ENCODE assay signal across 15 cellular contexts in genomic region chr15:91471410-91471993, GRCh38.
DNase-seq lines count a peak whose midpoint lies in the region; ATAC-seq and TF ChIP-seq lines count a peak whose summit lies in the region.
"Had no signal": no experiment of that assay in that cellular context is flagged by ENCODE, and none has a peak within 500 bp of the region (broad histone marks: within the 10 kb centered on the region; RNA-seq: fewer than 3 reads in every experiment).

No MANE protein-coding gene starts in this region.

- H3K9me3 Mint-ChIP-seq in T-helper 2 cell treated with Interferon-gamma antibody and Interleukin-4, amounts not matched to agents 5 μg/mL and 100 μg/mL, for 36 hours, result no peaks in the 10 kb centered on the region
- H3K9me3 Mint-ChIP-seq: HFFc6, mesothelial cell of epicardium had no signal

- H3K9ac ChIP-seq in fibroblast of lung (ENCODE audit: insufficient read depth, low read length), result no peak overlapping the region

- no peak overlapping the region for H3K4me3 ChIP-seq in fibroblast of lung (replicated peaks in 1 of 4; ENCODE audit: control extremely low read depth in 1 of 4, insufficient read depth in 1 of 4, low read depth in 3 of 4, low read length in 4 of 4)
- H3K4me3 ChIP-seq: ovary, smooth muscle cell had no signal

- H3K79me2 ChIP-seq in fibroblast of lung (ENCODE audit: control insufficient read depth, insufficient read depth, low read length), result no peaks in the 10 kb centered on the region

- no peak for TF ChIP-seq CTCF in fibroblast of lung (conservative IDR thresholded peaks at IDR 0.05 in 1 of 2, IDR thresholded peaks at IDR 0.05 in 1 of 2; ENCODE audit: low read depth in 1 of 2, low read length in 2 of 2)

- DNase-seq in A172 (ENCODE audit: low spot score) (peak; percentile 29), Daoy (ENCODE audit: low read depth) (peak; percentile 62), fibroblast of lung (ENCODE audit: low read depth in 2 of 2) (peak; percentile 92 to 94), NCI-H345 treated with DMSO at 0.1 percent for 48 hours (lab: John Stamatoyannopoulos, UW; ENCODE audit: unreplicated experiment) (no peak)
- no peak for DNase-seq in T-helper 2 cell treated with Interferon-gamma antibody and Interleukin-4, amounts not matched to agents 5 μg/mL and 100 μg/mL, for 36 hours (ENCODE audit: low spot score)
- DNase-seq in stimulated activated CD4-positive, alpha-beta T cell treated with anti-CD3 and anti-CD28 coated beads, Interleukin-4, amount 100 ng/mL, for 24 hours, result no peak
- no peak for DNase-seq in activated effector memory CD4-positive, alpha-beta T cell treated with anti-CD3 and anti-CD28 coated beads, Interleukin-2, amount 50 U/mL, for 16 hours
- DNase-seq: AML-193, HFFc6, NCI-H2029, ovary had no signal

- H3K27me3 ChIP-seq in fibroblast of lung (ENCODE audit: control insufficient read depth, insufficient read depth, low read length), result no peaks in the 10 kb centered on the region
- H3K27me3 ChIP-seq: ovary had no signal

- H3K36me3 Mint-ChIP-seq in T-helper 2 cell treated with Interferon-gamma antibody and Interleukin-4, amounts not matched to agents 5 μg/mL and 100 μg/mL, for 36 hours (ENCODE audit: low read depth), result peaks cover 1% of the 10 kb centered on the region
- H3K36me3 Mint-ChIP-seq: mesothelial cell of epicardium had no signal

- peaks cover 20% of the 10 kb centered on the region for H3K27me3 Mint-ChIP-seq in T-helper 2 cell treated with Interferon-gamma antibody and Interleukin-4, amounts not matched to agents 5 μg/mL and 100 μg/mL, for 36 hours (ENCODE audit: low read depth)

- H3K4me2 ChIP-seq in fibroblast of lung (ENCODE audit: extremely low read depth, insufficient read depth, low read length), result no peak overlapping the region
- H3K4me2 ChIP-seq: smooth muscle cell had no signal

- peak overlapping the region; percentile 45 for H3K4me3 Mint-ChIP-seq in T-helper 2 cell treated with Interferon-gamma antibody and Interleukin-4, amounts not matched to agents 5 μg/mL and 100 μg/mL, for 36 hours
- H3K4me3 Mint-ChIP-seq: HFFc6, mesothelial cell of epicardium had no signal

- no peaks in the 10 kb centered on the region for H4K20me1 ChIP-seq in fibroblast of lung (ENCODE audit: control insufficient read depth, extremely low read depth, insufficient read depth, low read length)

- no peaks in the 10 kb centered on the region for H3K4me1 ChIP-seq in fibroblast of lung (ENCODE audit: control insufficient read depth, extremely low read depth, insufficient read depth, low read length)

- H2AFZ ChIP-seq in fibroblast of lung (ENCODE audit: low read length), result peak overlapping the region; percentile 55

- peaks cover 42% of the 10 kb centered on the region for H3K4me1 Mint-ChIP-seq in T-helper 2 cell treated with Interferon-gamma antibody and Interleukin-4, amounts not matched to agents 5 μg/mL and 100 μg/mL, for 36 hours (ENCODE audit: low read depth)

- no peak for ATAC-seq in HG02759 (IDR thresholded peaks at IDR 0.05; ENCODE audit: unreplicated experiment)
- ATAC-seq: Panc1 had no signal

- peak overlapping the region; percentile 76 for H3K27ac Mint-ChIP-seq in T-helper 2 cell treated with Interferon-gamma antibody and Interleukin-4, amounts not matched to agents 5 μg/mL and 100 μg/mL, for 36 hours
- H3K27ac Mint-ChIP-seq: HFFc6, mesothelial cell of epicardium had no signal

- H3K27ac ChIP-seq in fibroblast of lung (ENCODE audit: insufficient read depth, low read length), result no peak overlapping the region
- H3K27ac ChIP-seq: ovary had no signal

- no peaks in the 10 kb centered on the region for H3K36me3 ChIP-seq in fibroblast of lung (ENCODE audit: control insufficient read depth, insufficient read depth, low read length)
- H3K36me3 ChIP-seq: ovary had no signal

- H3K9me3 ChIP-seq in fibroblast of lung (ENCODE audit: control insufficient read depth, insufficient read depth, low read depth, low read length), result no peaks in the 10 kb centered on the region
- H3K9me3 ChIP-seq: ovary had no signal

Comparison
In these comparisons a context has a peak if more than half of its experiments do, and no peak if none do; other contexts are left out.
1. DNase-seq: peak in A172 (single experiment), Daoy (single experiment) and fibroblast of lung (2 of 2); none in T-helper 2 cell treated with Interferon-gamma antibody and Interleukin-4, amounts not matched to agents 5 μg/mL and 100 μg/mL, for 36 hours (single experiment), NCI-H345 treated with DMSO at 0.1 percent for 48 hours (single experiment), stimulated activated CD4-positive, alpha-beta T cell treated with anti-CD3 and anti-CD28 coated beads, Interleukin-4, amount 100 ng/mL, for 24 hours (single experiment) and activated effector memory CD4-positive, alpha-beta T cell treated with anti-CD3 and anti-CD28 coated beads, Interleukin-2, amount 50 U/mL, for 16 hours (single experiment).